In genomic region chrX:10109695-10110094, GRCh38 we compare ENCODE assay signal across 16 cellular contexts. TPM values are rescaled to one million over a fixed set of nuclear protein-coding genes. Genes with fewer than 3 reads are reported as not detected.
A peak's percentile ranks its signal among the peaks of the same experiment; 100 is the strongest.
DNase-seq lines count a peak whose midpoint lies in the region; TF ChIP-seq lines count a peak whose summit lies in the region.
"Had no signal": no experiment of that assay in that cellular context is flagged by ENCODE, and none has a peak within 500 bp of the region (broad histone marks: within the 10 kb centered on the region; RNA-seq: fewer than 3 reads in every experiment).

No MANE protein-coding gene starts in this region.

- H3K27ac Mint-ChIP-seq in activated CD4-positive, alpha-beta memory T cell treated with anti-CD3 and anti-CD28 coated beads, Interleukin-2, amount 10 ng/mL, durations not matched to agents 7 days and 5 days = peak overlapping the region; percentile 64
- H3K27ac Mint-ChIP-seq in activated CD4-positive, alpha-beta memory T cell treated with anti-CD3 and anti-CD28 coated beads for 36 hours = no peak overlapping the region

- intact Hi-C loops in activated CD4-positive, alpha-beta memory T cell treated with anti-CD3 and anti-CD28 coated beads for 36 hours (cut with micrococcal nuclease) = loop anchor here (2.0 to 10.0 kb wide), 3 partner anchors 27 to 1365 kb away; partner anchors contain the start of gene TBL1X
- intact Hi-C loops in transverse colon (cut with DNase I; ENCODE audit: low total_unique reads) = no loop called here

- POLR2A ChIA-PET in activated CD4-positive, alpha-beta memory T cell treated with anti-CD3 and anti-CD28 coated beads, Interleukin-2, amount 10 ng/mL, durations not matched to agents 7 days and 5 days (lab: Charles Lee) = interaction anchor here (2.2 kb wide), 1 partner anchor 7 kb away, joined by 5 read pairs; no protein-coding TSS in a partner anchor
- POLR2A ChIA-PET in activated CD4-positive, alpha-beta memory T cell treated with anti-CD3 and anti-CD28 coated beads for 36 hours (lab: Charles Lee) = interaction anchor here (2.4 kb wide), 1 partner anchor 112 kb away, joined by 9 read pairs; no protein-coding TSS in a partner anchor

- 90% methylated on average over 27 of the region's 27 CpGs; no CpG with 5 or more reads in 1 of the 2 donors for WGBS in transverse colon (ENCODE audit: low coverage in 1 of 2), 2 donors

- TF ChIP-seq POLR2A in transverse colon (IDR thresholded peaks at IDR 0.05) = no peak

- H3K4me1 Mint-ChIP-seq in activated CD4-positive, alpha-beta memory T cell treated with anti-CD3 and anti-CD28 coated beads, Interleukin-2, amount 10 ng/mL, durations not matched to agents 7 days and 5 days = peaks cover 71% of the 10 kb centered on the region
- peaks cover 66% of the 10 kb centered on the region for H3K4me1 Mint-ChIP-seq in activated CD4-positive, alpha-beta memory T cell treated with anti-CD3 and anti-CD28 coated beads for 36 hours (ENCODE audit: low read depth)

- no peaks in the 10 kb centered on the region for H3K27me3 Mint-ChIP-seq in activated CD4-positive, alpha-beta memory T cell treated with anti-CD3 and anti-CD28 coated beads, Interleukin-2, amount 10 ng/mL, durations not matched to agents 7 days and 5 days
- no peaks in the 10 kb centered on the region for H3K27me3 Mint-ChIP-seq in activated CD4-positive, alpha-beta memory T cell treated with anti-CD3 and anti-CD28 coated beads for 36 hours

- no peak for DNase-seq in activated CD4-positive, alpha-beta memory T cell treated with anti-CD3 and anti-CD28 coated beads, Interleukin-2, amount 10 ng/mL, durations not matched to agents 7 days and 5 days
- no peak for DNase-seq in activated CD4-positive, alpha-beta memory T cell treated with anti-CD3 and anti-CD28 coated beads for 36 hours
- peak in 53 of 61 donors; percentile 1 to 64 (median 22) for DNase-seq in caudate nucleus (lab: John Stamatoyannopoulos, UW)
- DNase-seq in medulla oblongata (ENCODE audit: extremely low spot score) = peak; percentile 60
- DNase-seq in transverse colon = peak; percentile 38
- no peak for DNase-seq in NCI-H226
- DNase-seq in HuH-7 (ENCODE audit: low spot score) = no peak
- DNase-seq in kidney tubule cell (ENCODE audit: low spot score) = no peak
- DNase-seq: activated naive CD4-positive, alpha-beta T cell treated with Interleukin-2 at 50 U/mL for 16 hours; GF-D8; H7; NCI-H2227 treated with DMSO at 0.1 percent for 48 hours; RPMI8226; stimulated activated CD4-positive, alpha-beta T cell treated with anti-CD3 and anti-CD28 coated beads, Interleukin-2, amount 100 ng/mL, for 24 hours had no signal

- no peaks in the 10 kb centered on the region for H3K9me3 ChIP-seq in transverse colon
- H3K9me3 ChIP-seq: A549, suprapubic skin had no signal

- H3K27ac ChIP-seq in caudate nucleus (ENCODE audit: low read depth, low read length) = no peak overlapping the region
- peak overlapping the region; percentile 15 to 73 (median 72) for H3K27ac ChIP-seq in transverse colon
- H3K27ac ChIP-seq: A549, suprapubic skin had no signal

- CTCF ChIA-PET in activated CD4-positive, alpha-beta memory T cell treated with anti-CD3 and anti-CD28 coated beads, Interleukin-2, amount 10 ng/mL, durations not matched to agents 7 days and 5 days (lab: Charles Lee) = no interaction called here
- CTCF ChIA-PET in activated CD4-positive, alpha-beta memory T cell treated with anti-CD3 and anti-CD28 coated beads for 36 hours (lab: Charles Lee) = interaction anchor here (1.4 kb wide), 1 partner anchor 43 kb away, joined by 3 read pairs; no protein-coding TSS in a partner anchor

- no peaks in the 10 kb centered on the region for H3K36me3 ChIP-seq in transverse colon
- H3K36me3 ChIP-seq: suprapubic skin had no signal

- no peaks in the 10 kb centered on the region for H3K9me3 Mint-ChIP-seq in activated CD4-positive, alpha-beta memory T cell treated with anti-CD3 and anti-CD28 coated beads, Interleukin-2, amount 10 ng/mL, durations not matched to agents 7 days and 5 days
- H3K9me3 Mint-ChIP-seq in activated CD4-positive, alpha-beta memory T cell treated with anti-CD3 and anti-CD28 coated beads for 36 hours = no peaks in the 10 kb centered on the region

- no peak for TF ChIP-seq CTCF in transverse colon (IDR thresholded peaks at IDR 0.05)

- no peak overlapping the region for H3K4me3 ChIP-seq in transverse colon
- H3K4me3 ChIP-seq: A549, suprapubic skin had no signal

- H3K4me3 Mint-ChIP-seq in activated CD4-positive, alpha-beta memory T cell treated with anti-CD3 and anti-CD28 coated beads, Interleukin-2, amount 10 ng/mL, durations not matched to agents 7 days and 5 days = no peak overlapping the region
- H3K4me3 Mint-ChIP-seq in activated CD4-positive, alpha-beta memory T cell treated with anti-CD3 and anti-CD28 coated beads for 36 hours = no peak overlapping the region

- peaks cover 23% of the 10 kb centered on the region for H3K36me3 Mint-ChIP-seq in activated CD4-positive, alpha-beta memory T cell treated with anti-CD3 and anti-CD28 coated beads, Interleukin-2, amount 10 ng/mL, durations not matched to agents 7 days and 5 days (ENCODE audit: low read depth)
- peaks cover 1% of the 10 kb centered on the region for H3K36me3 Mint-ChIP-seq in activated CD4-positive, alpha-beta memory T cell treated with anti-CD3 and anti-CD28 coated beads for 36 hours

- no peak for TF ChIP-seq EP300 in transverse colon (IDR thresholded peaks at IDR 0.05; ENCODE audit: low read depth)

- no peaks in the 10 kb centered on the region for H3K27me3 ChIP-seq in transverse colon
- H3K27me3 ChIP-seq: suprapubic skin had no signal

- H3K4me1 ChIP-seq in transverse colon = peaks cover 0 to 54% (median 8%) of the 10 kb centered on the region in 4 donors
- H3K4me1 ChIP-seq: A549 had no signal

- in situ Hi-C loops in transverse colon (cut with MboI; ENCODE audit: low pct_ligation_motif_present in 1 of 4, low pct_unique_long_range_greater_than_20kb in 1 of 4, low sequenced_read_pairs in 3 of 4) = loop anchor here in 3 of 4 donors (10.0 to 25.0 kb wide), 2 partner anchors 115 to 222 kb away; no protein-coding TSS in a partner anchor

RNA-seq across cellular contexts. Expression of gene CLCN4, which starts 47.1 kb away (rescaled TPM):
- total RNA-seq in activated CD4-positive, alpha-beta memory T cell treated with anti-CD3 and anti-CD28 coated beads, Interleukin-2, amount 10 ng/mL, durations not matched to agents 7 days and 5 days = not detected
- not detected for total RNA-seq in activated CD4-positive, alpha-beta memory T cell treated with anti-CD3 and anti-CD28 coated beads for 36 hours
- total RNA-seq in transverse colon = 1 to 10 TPM in 1 of 4 donors, under 1 TPM in 1, not detected in 2; 0.79 to 1.1 TPM

Comparison
In these comparisons a context has a peak if more than half of its experiments do, and no peak if none do; other contexts are left out.
1. DNase-seq: peak in caudate nucleus (53 of 61), medulla oblongata (single experiment) and transverse colon (single experiment); none in activated CD4-positive, alpha-beta memory T cell treated with anti-CD3 and anti-CD28 coated beads, Interleukin-2, amount 10 ng/mL, durations not matched to agents 7 days and 5 days (single experiment), activated CD4-positive, alpha-beta memory T cell treated with anti-CD3 and anti-CD28 coated beads for 36 hours (single experiment), NCI-H226 (single experiment), HuH-7 (single experiment) and kidney tubule cell (single experiment).